Comparison of ENCODE assay signal across 1 cellular context in the genomic region with DNA sequence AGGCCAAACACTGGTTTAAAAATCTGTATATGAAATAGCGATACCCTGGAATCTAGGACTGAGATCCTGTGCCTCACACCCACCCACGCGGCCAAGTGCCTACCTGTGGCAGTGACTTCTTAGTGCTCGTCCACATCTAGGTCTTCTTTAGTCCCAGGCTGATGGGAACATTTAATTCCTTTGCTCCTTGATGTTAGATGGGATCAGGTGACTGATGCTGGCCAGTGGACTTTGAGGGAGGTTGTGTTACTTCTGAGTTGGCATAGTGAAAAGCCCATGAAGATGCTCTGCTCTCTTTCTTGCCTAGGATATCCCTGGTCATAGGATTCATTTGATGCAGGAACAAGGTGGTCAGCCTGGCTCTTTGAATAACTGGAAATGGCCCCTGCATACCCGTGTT.
TF ChIP-seq lines count a peak whose summit lies in the region.

No MANE protein-coding gene starts in this region.

TF ChIP-seq in GM23338, 12 proteins besides CTCF, POLR2A, EP300 and RAD21:
- TF ChIP-seq, protein P1, sequence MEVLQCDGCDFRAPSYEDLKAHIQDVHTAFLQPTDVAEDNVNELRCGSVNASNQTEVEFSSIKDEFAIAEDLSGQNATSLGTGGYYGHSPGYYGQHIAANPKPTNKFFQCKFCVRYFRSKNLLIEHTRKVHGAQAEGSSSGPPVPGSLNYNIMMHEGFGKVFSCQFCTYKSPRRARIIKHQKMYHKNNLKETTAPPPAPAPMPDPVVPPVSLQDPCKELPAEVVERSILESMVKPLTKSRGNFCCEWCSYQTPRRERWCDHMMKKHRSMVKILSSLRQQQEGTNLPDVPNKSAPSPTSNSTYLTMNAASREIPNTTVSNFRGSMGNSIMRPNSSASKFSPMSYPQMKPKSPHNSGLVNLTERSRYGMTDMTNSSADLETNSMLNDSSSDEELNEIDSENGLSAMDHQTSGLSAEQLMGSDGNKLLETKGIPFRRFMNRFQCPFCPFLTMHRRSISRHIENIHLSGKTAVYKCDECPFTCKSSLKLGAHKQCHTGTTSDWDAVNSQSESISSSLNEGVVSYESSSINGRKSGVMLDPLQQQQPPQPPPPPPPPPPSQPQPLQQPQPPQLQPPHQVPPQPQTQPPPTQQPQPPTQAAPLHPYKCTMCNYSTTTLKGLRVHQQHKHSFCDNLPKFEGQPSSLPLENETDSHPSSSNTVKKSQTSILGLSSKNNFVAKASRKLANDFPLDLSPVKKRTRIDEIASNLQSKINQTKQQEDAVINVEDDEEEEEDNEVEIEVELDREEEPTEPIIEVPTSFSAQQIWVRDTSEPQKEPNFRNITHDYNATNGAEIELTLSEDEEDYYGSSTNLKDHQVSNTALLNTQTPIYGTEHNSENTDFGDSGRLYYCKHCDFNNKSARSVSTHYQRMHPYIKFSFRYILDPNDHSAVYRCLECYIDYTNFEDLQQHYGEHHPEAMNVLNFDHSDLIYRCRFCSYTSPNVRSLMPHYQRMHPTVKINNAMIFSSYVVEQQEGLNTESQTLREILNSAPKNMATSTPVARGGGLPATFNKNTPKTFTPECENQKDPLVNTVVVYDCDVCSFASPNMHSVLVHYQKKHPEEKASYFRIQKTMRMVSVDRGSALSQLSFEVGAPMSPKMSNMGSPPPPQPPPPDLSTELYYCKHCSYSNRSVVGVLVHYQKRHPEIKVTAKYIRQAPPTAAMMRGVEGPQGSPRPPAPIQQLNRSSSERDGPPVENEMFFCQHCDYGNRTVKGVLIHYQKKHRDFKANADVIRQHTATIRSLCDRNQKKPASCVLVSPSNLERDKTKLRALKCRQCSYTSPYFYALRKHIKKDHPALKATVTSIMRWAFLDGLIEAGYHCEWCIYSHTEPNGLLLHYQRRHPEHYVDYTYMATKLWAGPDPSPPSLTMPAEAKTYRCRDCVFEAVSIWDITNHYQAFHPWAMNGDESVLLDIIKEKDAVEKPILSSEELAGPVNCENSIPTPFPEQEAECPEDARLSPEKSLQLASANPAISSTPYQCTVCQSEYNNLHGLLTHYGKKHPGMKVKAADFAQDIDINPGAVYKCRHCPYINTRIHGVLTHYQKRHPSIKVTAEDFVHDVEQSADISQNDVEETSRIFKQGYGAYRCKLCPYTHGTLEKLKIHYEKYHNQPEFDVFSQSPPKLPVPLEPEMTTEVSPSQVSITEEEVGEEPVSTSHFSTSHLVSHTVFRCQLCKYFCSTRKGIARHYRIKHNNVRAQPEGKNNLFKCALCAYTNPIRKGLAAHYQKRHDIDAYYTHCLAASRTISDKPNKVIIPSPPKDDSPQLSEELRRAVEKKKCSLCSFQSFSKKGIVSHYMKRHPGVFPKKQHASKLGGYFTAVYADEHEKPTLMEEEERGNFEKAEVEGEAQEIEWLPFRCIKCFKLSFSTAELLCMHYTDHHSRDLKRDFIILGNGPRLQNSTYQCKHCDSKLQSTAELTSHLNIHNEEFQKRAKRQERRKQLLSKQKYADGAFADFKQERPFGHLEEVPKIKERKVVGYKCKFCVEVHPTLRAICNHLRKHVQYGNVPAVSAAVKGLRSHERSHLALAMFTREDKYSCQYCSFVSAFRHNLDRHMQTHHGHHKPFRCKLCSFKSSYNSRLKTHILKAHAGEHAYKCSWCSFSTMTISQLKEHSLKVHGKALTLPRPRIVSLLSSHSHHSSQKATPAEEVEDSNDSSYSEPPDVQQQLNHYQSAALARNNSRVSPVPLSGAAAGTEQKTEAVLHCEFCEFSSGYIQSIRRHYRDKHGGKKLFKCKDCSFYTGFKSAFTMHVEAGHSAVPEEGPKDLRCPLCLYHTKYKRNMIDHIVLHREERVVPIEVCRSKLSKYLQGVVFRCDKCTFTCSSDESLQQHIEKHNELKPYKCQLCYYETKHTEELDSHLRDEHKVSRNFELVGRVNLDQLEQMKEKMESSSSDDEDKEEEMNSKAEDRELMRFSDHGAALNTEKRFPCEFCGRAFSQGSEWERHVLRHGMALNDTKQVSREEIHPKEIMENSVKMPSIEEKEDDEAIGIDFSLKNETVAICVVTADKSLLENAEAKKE (CRISPR knock-in tag; IDR thresholded peaks at IDR 0.05) = no peak
- no peak for TF ChIP-seq CREB1 (CRISPR knock-in tag; IDR thresholded peaks at IDR 0.05; ENCODE audit: low read depth)
- TF ChIP-seq EZH2 (IDR thresholded peaks at IDR 0.05; ENCODE audit: low read depth, unreplicated experiment) = no peak
- TF ChIP-seq, protein P2, sequence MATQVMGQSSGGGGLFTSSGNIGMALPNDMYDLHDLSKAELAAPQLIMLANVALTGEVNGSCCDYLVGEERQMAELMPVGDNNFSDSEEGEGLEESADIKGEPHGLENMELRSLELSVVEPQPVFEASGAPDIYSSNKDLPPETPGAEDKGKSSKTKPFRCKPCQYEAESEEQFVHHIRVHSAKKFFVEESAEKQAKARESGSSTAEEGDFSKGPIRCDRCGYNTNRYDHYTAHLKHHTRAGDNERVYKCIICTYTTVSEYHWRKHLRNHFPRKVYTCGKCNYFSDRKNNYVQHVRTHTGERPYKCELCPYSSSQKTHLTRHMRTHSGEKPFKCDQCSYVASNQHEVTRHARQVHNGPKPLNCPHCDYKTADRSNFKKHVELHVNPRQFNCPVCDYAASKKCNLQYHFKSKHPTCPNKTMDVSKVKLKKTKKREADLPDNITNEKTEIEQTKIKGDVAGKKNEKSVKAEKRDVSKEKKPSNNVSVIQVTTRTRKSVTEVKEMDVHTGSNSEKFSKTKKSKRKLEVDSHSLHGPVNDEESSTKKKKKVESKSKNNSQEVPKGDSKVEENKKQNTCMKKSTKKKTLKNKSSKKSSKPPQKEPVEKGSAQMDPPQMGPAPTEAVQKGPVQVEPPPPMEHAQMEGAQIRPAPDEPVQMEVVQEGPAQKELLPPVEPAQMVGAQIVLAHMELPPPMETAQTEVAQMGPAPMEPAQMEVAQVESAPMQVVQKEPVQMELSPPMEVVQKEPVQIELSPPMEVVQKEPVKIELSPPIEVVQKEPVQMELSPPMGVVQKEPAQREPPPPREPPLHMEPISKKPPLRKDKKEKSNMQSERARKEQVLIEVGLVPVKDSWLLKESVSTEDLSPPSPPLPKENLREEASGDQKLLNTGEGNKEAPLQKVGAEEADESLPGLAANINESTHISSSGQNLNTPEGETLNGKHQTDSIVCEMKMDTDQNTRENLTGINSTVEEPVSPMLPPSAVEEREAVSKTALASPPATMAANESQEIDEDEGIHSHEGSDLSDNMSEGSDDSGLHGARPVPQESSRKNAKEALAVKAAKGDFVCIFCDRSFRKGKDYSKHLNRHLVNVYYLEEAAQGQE (IDR thresholded peaks at IDR 0.05; ENCODE audit: unreplicated experiment) = no peak
- TF ChIP-seq, protein P3, sequence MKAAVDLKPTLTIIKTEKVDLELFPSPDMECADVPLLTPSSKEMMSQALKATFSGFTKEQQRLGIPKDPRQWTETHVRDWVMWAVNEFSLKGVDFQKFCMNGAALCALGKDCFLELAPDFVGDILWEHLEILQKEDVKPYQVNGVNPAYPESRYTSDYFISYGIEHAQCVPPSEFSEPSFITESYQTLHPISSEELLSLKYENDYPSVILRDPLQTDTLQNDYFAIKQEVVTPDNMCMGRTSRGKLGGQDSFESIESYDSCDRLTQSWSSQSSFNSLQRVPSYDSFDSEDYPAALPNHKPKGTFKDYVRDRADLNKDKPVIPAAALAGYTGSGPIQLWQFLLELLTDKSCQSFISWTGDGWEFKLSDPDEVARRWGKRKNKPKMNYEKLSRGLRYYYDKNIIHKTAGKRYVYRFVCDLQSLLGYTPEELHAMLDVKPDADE (IDR thresholded peaks at IDR 0.05) = no peak
- TF ChIP-seq JUNB (IDR thresholded peaks at IDR 0.05; ENCODE audit: unreplicated experiment) = no peak
- TF ChIP-seq ZNF331 (CRISPR knock-in tag; IDR thresholded peaks at IDR 0.05; ENCODE audit: low read depth) = no peak
- no peak for TF ChIP-seq NANOG (IDR thresholded peaks at IDR 0.05; ENCODE audit: borderline replicate concordance)
- no peak for TF ChIP-seq STAT1 (IDR thresholded peaks at IDR 0.05; ENCODE audit: unreplicated experiment)
- TF ChIP-seq POLR2AphosphoS5 (IDR thresholded peaks at IDR 0.05; ENCODE audit: low read depth) = no peak
- TF ChIP-seq EZH2phosphoT487 (IDR thresholded peaks at IDR 0.05; ENCODE audit: unreplicated experiment) = no peak
- TF ChIP-seq ZNF114 (CRISPR knock-in tag; IDR thresholded peaks at IDR 0.05) = no peak
TF ChIP-seq in GM23338: peak in this region for 0.
